8 cellular contexts compared by ENCODE assay signal in the genomic region with DNA sequence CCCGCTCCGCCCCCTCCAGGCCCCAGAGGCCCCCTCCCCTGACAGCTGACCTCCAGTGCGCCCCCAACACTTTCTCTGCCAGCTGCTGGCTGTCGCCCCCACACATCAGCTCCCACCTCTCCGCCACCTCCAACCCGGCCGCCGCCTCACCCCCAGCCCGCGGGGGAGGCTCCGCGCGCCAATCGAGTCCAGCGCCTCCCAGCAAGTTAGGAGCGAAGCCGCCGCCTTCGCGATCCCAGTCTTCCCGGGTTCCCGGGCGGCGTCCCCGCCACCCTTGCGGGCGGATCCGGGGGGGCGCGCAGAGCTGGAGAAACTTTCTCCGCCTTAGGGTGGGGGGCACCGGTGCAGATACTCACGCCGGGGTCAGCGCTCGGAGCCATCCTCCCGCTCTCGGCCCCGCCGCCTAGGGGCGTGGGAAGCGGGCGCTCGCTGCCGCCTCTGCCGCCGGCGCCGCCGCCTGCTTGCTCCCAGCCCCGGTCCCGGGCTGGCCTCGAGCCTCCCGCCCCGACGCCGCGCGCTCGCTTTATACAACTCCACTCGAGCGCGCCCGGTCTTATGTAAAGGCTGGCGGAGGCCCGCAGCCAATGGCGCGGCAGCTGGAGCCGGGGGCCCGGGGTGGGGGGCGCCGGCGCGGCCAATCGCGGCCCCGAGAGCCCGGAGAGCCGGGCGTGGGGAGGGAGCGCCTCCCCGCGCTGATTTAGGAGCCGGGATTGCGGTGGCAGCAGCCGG. TPM values are rescaled to one million over a fixed set of nuclear protein-coding genes. Genes with fewer than 3 reads are reported as not detected.
DNase-seq lines count a peak whose midpoint lies in the region; ATAC-seq, FAIRE-seq and TF ChIP-seq lines count a peak whose summit lies in the region.

A gene with protein sequence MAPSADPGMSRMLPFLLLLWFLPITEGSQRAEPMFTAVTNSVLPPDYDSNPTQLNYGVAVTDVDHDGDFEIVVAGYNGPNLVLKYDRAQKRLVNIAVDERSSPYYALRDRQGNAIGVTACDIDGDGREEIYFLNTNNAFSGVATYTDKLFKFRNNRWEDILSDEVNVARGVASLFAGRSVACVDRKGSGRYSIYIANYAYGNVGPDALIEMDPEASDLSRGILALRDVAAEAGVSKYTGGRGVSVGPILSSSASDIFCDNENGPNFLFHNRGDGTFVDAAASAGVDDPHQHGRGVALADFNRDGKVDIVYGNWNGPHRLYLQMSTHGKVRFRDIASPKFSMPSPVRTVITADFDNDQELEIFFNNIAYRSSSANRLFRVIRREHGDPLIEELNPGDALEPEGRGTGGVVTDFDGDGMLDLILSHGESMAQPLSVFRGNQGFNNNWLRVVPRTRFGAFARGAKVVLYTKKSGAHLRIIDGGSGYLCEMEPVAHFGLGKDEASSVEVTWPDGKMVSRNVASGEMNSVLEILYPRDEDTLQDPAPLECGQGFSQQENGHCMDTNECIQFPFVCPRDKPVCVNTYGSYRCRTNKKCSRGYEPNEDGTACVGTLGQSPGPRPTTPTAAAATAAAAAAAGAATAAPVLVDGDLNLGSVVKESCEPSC (minus strand): TSS at position 529 of the 729 bp plus-strand sequence. CDS start 149 bp downstream, at position 380.

- H3K4me3 ChIP-seq in HUES6 (ENCODE audit: low read depth, low read length) = peak within 1 kb of the TSS; percentile 65
- no peak within 1 kb of the TSS for H3K4me3 ChIP-seq in kidney (ENCODE audit: low read length in 2 of 2)
- peak within 1 kb of the TSS in 7 of 8 donors; percentile 16 to 60 (median 25) for H3K4me3 ChIP-seq in spleen

- peaks cover 18% of the 10 kb centered on the region for H3K4me1 ChIP-seq in HUES6 (ENCODE audit: control insufficient read depth, insufficient read depth, low read length)
- H3K4me1 ChIP-seq in kidney (ENCODE audit: control insufficient read depth in 1 of 2, insufficient read depth in 1 of 2, low read depth in 1 of 2, low read length in 2 of 2) = peaks cover 0 to 8% of the 10 kb centered on the region in 2 donors
- peaks cover 7 to 23% (median 16%) of the 10 kb centered on the region in 6 donors for H3K4me1 ChIP-seq in spleen

- TF ChIP-seq POLR2A in spleen (IDR thresholded peaks at IDR 0.05) (no peak), GM18505 (IDR thresholded peaks at IDR 0.05; ENCODE audit: borderline replicate concordance, extremely low read depth, insufficient read depth, insufficient read length) (no peak)

- 2 to 6% (median 3%) methylated on average over 25 to 86 of the region's 86 CpGs for WGBS in spleen, 5 donors

- intact Hi-C loops in kidney (cut with DNase I) = no loop called here
- intact Hi-C loops in spleen (cut with DNase I; ENCODE audit: low total_unique reads) = no loop called here

- FAIRE-seq in kidney (lab: Jason Lieb, UNC) = no peak

- H3K27me3 ChIP-seq in HUES6 (ENCODE audit: control insufficient read depth, insufficient read depth, low read length) (peaks cover 91% of the 10 kb centered on the region), spleen (replicated peaks in 1 of 7) (peaks cover 3 to 100% (median 59%) of the 10 kb centered on the region in 7 donors)

- peak; percentile 77 for DNase-seq in ACHN
- peak; percentile 71 for DNase-seq in astrocyte of the hippocampus (ENCODE audit: low read depth, low spot score)
- DNase-seq in kidney = peak; percentile 80
- DNase-seq in spleen = no peak

- H3K9ac ChIP-seq in HUES6 (ENCODE audit: low read length) (no peak within 1 kb of the TSS), kidney (ENCODE audit: low read length in 2 of 2) (no peak within 1 kb of the TSS)

- H3K36me3 ChIP-seq in HUES6 (ENCODE audit: control insufficient read depth, insufficient read depth, low read length) = no peaks in the 10 kb centered on the region
- H3K36me3 ChIP-seq in kidney (ENCODE audit: control insufficient read depth in 1 of 2, insufficient read depth in 2 of 2, low read length in 2 of 2) = no peaks in the 10 kb centered on the region
- H3K36me3 ChIP-seq in spleen = no peaks in the 10 kb centered on the region

- H3K9me3 ChIP-seq in HUES6 (ENCODE audit: control insufficient read depth, insufficient read depth, low read depth, low read length) (no peaks in the 10 kb centered on the region), kidney (ENCODE audit: control insufficient read depth in 1 of 2, low read length in 2 of 2) (no peaks in the 10 kb centered on the region), spleen (no peaks in the 10 kb centered on the region)

- in situ Hi-C loops in ACHN (cut with HindIII; ENCODE audit: low pct_ligation_motif_present, low pct_unique_long_range_greater_than_20kb, low sequenced_read_pairs) = no loop called here

- TF ChIP-seq CTCF in kidney (IDR thresholded peaks at IDR 0.05; ENCODE audit: borderline replicate concordance, extremely low read depth, insufficient read depth) (no peak), spleen (IDR thresholded peaks at IDR 0.05 in 8 of 11, conservative IDR thresholded peaks at IDR 0.05 in 3 of 11) (no peak)

- H3K27ac ChIP-seq in HUES6 (ENCODE audit: low read depth, low read length) (no peak within 1 kb of the TSS), kidney (ENCODE audit: low read depth in 2 of 2, low read length in 2 of 2) (no peak within 1 kb of the TSS), spleen (no peak within 1 kb of the TSS)

- no peak for ATAC-seq in GM21528 (IDR thresholded peaks at IDR 0.05; ENCODE audit: low FRiP score, unreplicated experiment)
- ATAC-seq in GM18505 (IDR thresholded peaks at IDR 0.05; ENCODE audit: unreplicated experiment) = no peak
- no peak for ATAC-seq in GM21786 (IDR thresholded peaks at IDR 0.05; ENCODE audit: unreplicated experiment)

RNA-seq across cellular contexts. Expression of the gene that starts here (rescaled TPM):
- total RNA-seq in kidney = 6.1 TPM
- 7.2 TPM for polyA plus RNA-seq in kidney (ENCODE audit: insufficient read depth, low read depth, low replicate concordance)
- total RNA-seq in spleen = under 1 TPM in 3 of 7 donors, not detected in 4; 0.26 to 0.74 (median 0.35) TPM
- polyA plus RNA-seq in spleen = under 1 TPM in 2 of 3 donors, not detected in 1; 0.17 to 0.22 TPM

Comparison
In these comparisons a context has a peak if more than half of its experiments do, and no peak if none do; other contexts are left out.
1. H3K4me3 ChIP-seq: peak in HUES6 (single experiment) and spleen (7 of 8); none in kidney (0 of 2).